19 cellular contexts compared by ENCODE assay signal in the genomic region with DNA sequence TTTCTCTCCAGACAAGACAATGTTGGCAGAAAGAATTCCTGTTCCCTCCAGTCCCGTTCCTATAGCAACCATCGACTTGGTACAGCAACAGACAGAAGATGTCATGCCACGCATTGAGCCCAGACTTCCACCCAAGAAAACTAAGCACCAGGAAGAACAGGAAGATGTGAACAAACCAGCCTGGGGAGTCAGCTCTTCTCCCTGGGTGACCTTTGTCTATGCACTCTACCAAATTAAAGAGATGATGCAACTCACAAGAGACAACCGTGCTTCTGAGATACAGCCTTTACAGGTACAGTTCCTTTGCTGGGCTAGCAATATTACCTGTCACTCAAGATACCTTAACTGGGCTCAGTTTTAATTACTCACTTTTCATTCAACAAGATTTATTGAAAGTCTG. TPM values are rescaled to one million over a fixed set of nuclear protein-coding genes. Genes with fewer than 3 reads are reported as not detected.
A peak's percentile ranks its signal among the peaks of the same experiment; 100 is the strongest.
DNase-seq lines count a peak whose midpoint lies in the region; ATAC-seq and TF ChIP-seq lines count a peak whose summit lies in the region.
"Had no signal": no experiment of that assay in that cellular context is flagged by ENCODE, and none has a peak within 500 bp of the region (broad histone marks: within the 10 kb centered on the region; RNA-seq: fewer than 3 reads in every experiment).

No MANE protein-coding gene starts in this region.

- H3K36me3 ChIP-seq in Caco-2 (ENCODE audit: control insufficient read depth, insufficient read depth, low read length) (no peaks in the 10 kb centered on the region; the same call in 1 of the 2 replicates), SK-N-SH (replicated peaks in 1 of 2; ENCODE audit: control insufficient read depth in 1 of 2, insufficient read depth in 2 of 2, low read length in 1 of 2) (peaks cover 11 to 31% of the 10 kb centered on the region in 2 experiments)
- H3K36me3 ChIP-seq: cardiac muscle cell had no signal

- H3K9me3 Mint-ChIP-seq in Caco-2 (ENCODE audit: unreplicated experiment), result peaks cover 20% of the 10 kb centered on the region
- peaks cover 15% of the 10 kb centered on the region for H3K9me3 Mint-ChIP-seq in activated naive CD8-positive, alpha-beta T cell treated with anti-CD3 and anti-CD28 coated beads for 36 hours

- no peak overlapping the region for H3K4me3 ChIP-seq in AG10803 (ENCODE audit: low read length)
- no peak overlapping the region for H3K4me3 ChIP-seq in Caco-2 (ENCODE audit: low read depth, low read length)
- no peak overlapping the region for H3K4me3 ChIP-seq in SK-N-SH (ENCODE audit: low read depth in 2 of 2, low read length in 1 of 2)
- H3K4me3 ChIP-seq: cardiac muscle cell, transverse colon had no signal

- H3K27ac Mint-ChIP-seq in Caco-2 (ENCODE audit: unreplicated experiment), result no peak overlapping the region
- peak overlapping the region; percentile 13 for H3K27ac Mint-ChIP-seq in activated naive CD8-positive, alpha-beta T cell treated with anti-CD3 and anti-CD28 coated beads for 36 hours
- H3K27ac Mint-ChIP-seq: activated CD8-positive, alpha-beta memory T cell treated with anti-CD3 and anti-CD28 coated beads, Interleukin-2, amount 10 ng/mL, durations not matched to agents 7 days and 5 days; activated naive CD4-positive, alpha-beta T cell treated with anti-CD3 and anti-CD28 coated beads, Interleukin-2, amount 50 U/mL, for 24 hours; B cell had no signal

- no peak overlapping the region for H2AFZ ChIP-seq in SK-N-SH (ENCODE audit: low read depth)

- H3K27me3 Mint-ChIP-seq in Caco-2 (ENCODE audit: insufficient read depth, unreplicated experiment), result no peaks in the 10 kb centered on the region
- no peaks in the 10 kb centered on the region for H3K27me3 Mint-ChIP-seq in activated naive CD8-positive, alpha-beta T cell treated with anti-CD3 and anti-CD28 coated beads for 36 hours
- H3K27me3 Mint-ChIP-seq: activated CD8-positive, alpha-beta memory T cell treated with anti-CD3 and anti-CD28 coated beads, Interleukin-2, amount 10 ng/mL, durations not matched to agents 7 days and 5 days; activated naive CD4-positive, alpha-beta T cell treated with anti-CD3 and anti-CD28 coated beads, Interleukin-2, amount 50 U/mL, for 24 hours; B cell had no signal

- H4K20me1 ChIP-seq in SK-N-SH (ENCODE audit: insufficient read depth), result no peaks in the 10 kb centered on the region

- no peak overlapping the region for H3K27ac ChIP-seq in SK-N-SH (ENCODE audit: low read depth in 2 of 2, low read length in 1 of 2)
- H3K27ac ChIP-seq: cardiac muscle cell, transverse colon had no signal

- no peaks in the 10 kb centered on the region for H3K36me3 Mint-ChIP-seq in Caco-2 (ENCODE audit: insufficient read depth, unreplicated experiment)
- H3K36me3 Mint-ChIP-seq in activated naive CD8-positive, alpha-beta T cell treated with anti-CD3 and anti-CD28 coated beads for 36 hours, result peaks cover 55% of the 10 kb centered on the region

- no peaks in the 10 kb centered on the region for H3K9me2 ChIP-seq in SK-N-SH

- no TSS peak for BruUV-seq in Caco-2 (replicated peaks; lab: Mats Ljungman, UMichigan)

- intact Hi-C loops in Caco-2 (cut with micrococcal nuclease; ENCODE audit: unreplicated experiment), result loop anchor here (1.0 kb wide), 1 partner anchor 33 kb away; no protein-coding TSS in a partner anchor

- WGBS in SK-N-SH (ENCODE audit: low lambda C conversion rate), result 86% methylated on average over 4 of the region's 4 CpGs

- no peaks in the 10 kb centered on the region for H3K79me2 ChIP-seq in SK-N-SH (ENCODE audit: insufficient read depth)

- peak; percentile 73 for ATAC-seq in left lobe of liver
- ATAC-seq: activated CD8-positive, alpha-beta memory T cell treated with anti-CD3 and anti-CD28 coated beads, Interleukin-2, amount 10 ng/mL, durations not matched to agents 7 days and 5 days; PC-3 had no signal

- no peaks in the 10 kb centered on the region for H3K27me3 ChIP-seq in Caco-2 (replicated peaks; ENCODE audit: control insufficient read depth, insufficient read depth, low read length)
- no peaks in the 10 kb centered on the region for H3K27me3 ChIP-seq in SK-N-SH (ENCODE audit: insufficient read depth)
- H3K27me3 ChIP-seq: cardiac muscle cell, transverse colon had no signal

- no peak overlapping the region for H3K4me3 Mint-ChIP-seq in Caco-2 (ENCODE audit: unreplicated experiment)
- H3K4me3 Mint-ChIP-seq in activated naive CD8-positive, alpha-beta T cell treated with anti-CD3 and anti-CD28 coated beads for 36 hours, result no peak overlapping the region
- H3K4me3 Mint-ChIP-seq: activated CD8-positive, alpha-beta memory T cell treated with anti-CD3 and anti-CD28 coated beads, Interleukin-2, amount 10 ng/mL, durations not matched to agents 7 days and 5 days; activated naive CD4-positive, alpha-beta T cell treated with anti-CD3 and anti-CD28 coated beads, Interleukin-2, amount 50 U/mL, for 24 hours; B cell had no signal

- no peak for TF ChIP-seq CTCF in AG10803 (conservative IDR thresholded peaks at IDR 0.05; ENCODE audit: low read length)
- TF ChIP-seq CTCF in Caco-2 (IDR thresholded peaks at IDR 0.05; ENCODE audit: insufficient read depth in 1 of 2, low read depth in 1 of 2, low read length in 1 of 2, severe bottlenecking in 1 of 2, unreplicated experiment in 1 of 2), result no peak
- no peak for TF ChIP-seq CTCF in SK-N-SH (IDR thresholded peaks at IDR 0.05)

- no peak for TF ChIP-seq RAD21 in SK-N-SH (IDR thresholded peaks at IDR 0.05; ENCODE audit: low read length)

- CTCF ChIA-PET in Caco-2 (lab: Charles Lee) (no interaction called here), SK-N-SH (lab: Yijun Ruan, JAX) (interaction anchor here (1.8 kb wide), 1 partner anchor 14 kb away, joined by 5 read pairs; no protein-coding TSS in a partner anchor)

- no peaks in the 10 kb centered on the region for H3F3A ChIP-seq in SK-N-SH (replicated peaks; ENCODE audit: insufficient read depth)

- no peak overlapping the region for H3K9ac ChIP-seq in SK-N-SH

- DNase-seq in AG10803 (ENCODE audit: low read depth) (peak; percentile 53), Caco-2 (peak; percentile 53 to 61), left lobe of liver (ENCODE audit: low spot score) (no peak), DMS153 (lab: John Stamatoyannopoulos, UW) (no peak), SK-N-SH (no peak)
- DNase-seq in activated naive CD8-positive, alpha-beta T cell treated with anti-CD3 and anti-CD28 coated beads for 36 hours, result no peak
- DNase-seq in activated effector memory CD4-positive, alpha-beta T cell treated with Interleukin-2 at 50 U/mL for 16 hours, result no peak
- DNase-seq: activated CD8-positive, alpha-beta memory T cell treated with anti-CD3 and anti-CD28 coated beads, Interleukin-2, amount 10 ng/mL, durations not matched to agents 7 days and 5 days; DMS79 treated with DMSO at 0.1 percent for 48 hours; KBM-7; NCI-H1436 treated with DMSO at 0.1 percent for 48 hours; NCI-H524 treated with DMSO at 0.1 percent for 48 hours; occipital lobe; PC-3; stimulated activated CD4-positive, alpha-beta T cell treated with anti-CD3 and anti-CD28 coated beads, Interleukin-4, amount 100 ng/mL, for 24 hours; transverse colon had no signal

- peaks cover 8% of the 10 kb centered on the region for H3K4me1 Mint-ChIP-seq in Caco-2 (ENCODE audit: low read depth, unreplicated experiment)
- H3K4me1 Mint-ChIP-seq in activated naive CD8-positive, alpha-beta T cell treated with anti-CD3 and anti-CD28 coated beads for 36 hours, result peaks cover 29% of the 10 kb centered on the region

- H3K9me3 ChIP-seq in Caco-2 (no peaks in the 10 kb centered on the region), SK-N-SH (no peaks in the 10 kb centered on the region)
- H3K9me3 ChIP-seq: transverse colon had no signal

- TF ChIP-seq EP300 in SK-N-SH (IDR thresholded peaks at IDR 0.05; ENCODE audit: borderline replicate concordance in 1 of 2, low read depth in 1 of 2, low read length in 1 of 2), result no peak

- POLR2A ChIA-PET in Caco-2 (lab: Charles Lee), result no interaction called here
- POLR2A ChIA-PET in SK-N-SH (lab: Yijun Ruan, JAX), result no interaction called here

- H3K4me1 ChIP-seq in Caco-2, result peaks cover 6% of the 10 kb centered on the region
- no peaks in the 10 kb centered on the region; a peak in 1 of 4 replicates for H3K4me1 ChIP-seq in SK-N-SH (ENCODE audit: control insufficient read depth in 1 of 2, insufficient read depth in 2 of 2, low read depth in 1 of 2, low read length in 1 of 2)

- H3K4me2 ChIP-seq in SK-N-SH, result no peak overlapping the region

TF ChIP-seq in SK-N-SH, 30 proteins besides CTCF, POLR2A, EP300 and RAD21 (continues in another document):
- TF ChIP-seq FOXJ3 (CRISPR knock-in tag; IDR thresholded peaks at IDR 0.05), result no peak
- no peak for TF ChIP-seq GABPA (IDR thresholded peaks at IDR 0.05; ENCODE audit: low read depth)
- no peak for TF ChIP-seq NRF1 (IDR thresholded peaks at IDR 0.05; ENCODE audit: low read depth, low read length)
- TF ChIP-seq, protein P1, sequence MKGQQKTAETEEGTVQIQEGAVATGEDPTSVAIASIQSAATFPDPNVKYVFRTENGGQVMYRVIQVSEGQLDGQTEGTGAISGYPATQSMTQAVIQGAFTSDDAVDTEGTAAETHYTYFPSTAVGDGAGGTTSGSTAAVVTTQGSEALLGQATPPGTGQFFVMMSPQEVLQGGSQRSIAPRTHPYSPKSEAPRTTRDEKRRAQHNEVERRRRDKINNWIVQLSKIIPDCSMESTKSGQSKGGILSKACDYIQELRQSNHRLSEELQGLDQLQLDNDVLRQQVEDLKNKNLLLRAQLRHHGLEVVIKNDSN (IDR thresholded peaks at IDR 0.05; ENCODE audit: borderline replicate concordance, low read depth), result no peak
- TF ChIP-seq, protein P2, sequence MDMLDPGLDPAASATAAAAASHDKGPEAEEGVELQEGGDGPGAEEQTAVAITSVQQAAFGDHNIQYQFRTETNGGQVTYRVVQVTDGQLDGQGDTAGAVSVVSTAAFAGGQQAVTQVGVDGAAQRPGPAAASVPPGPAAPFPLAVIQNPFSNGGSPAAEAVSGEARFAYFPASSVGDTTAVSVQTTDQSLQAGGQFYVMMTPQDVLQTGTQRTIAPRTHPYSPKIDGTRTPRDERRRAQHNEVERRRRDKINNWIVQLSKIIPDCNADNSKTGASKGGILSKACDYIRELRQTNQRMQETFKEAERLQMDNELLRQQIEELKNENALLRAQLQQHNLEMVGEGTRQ (IDR thresholded peaks at IDR 0.05; ENCODE audit: borderline replicate concordance, low read depth, low read length), result no peak
- TF ChIP-seq TCF12 (IDR thresholded peaks at IDR 0.05), result no peak
- no peak for TF ChIP-seq JUND (IDR thresholded peaks at IDR 0.05)
- TF ChIP-seq RCOR1 (IDR thresholded peaks at IDR 0.05; ENCODE audit: low read length), result no peak
- TF ChIP-seq, protein P3, sequence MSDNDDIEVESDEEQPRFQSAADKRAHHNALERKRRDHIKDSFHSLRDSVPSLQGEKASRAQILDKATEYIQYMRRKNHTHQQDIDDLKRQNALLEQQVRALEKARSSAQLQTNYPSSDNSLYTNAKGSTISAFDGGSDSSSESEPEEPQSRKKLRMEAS (IDR thresholded peaks at IDR 0.05; ENCODE audit: low read depth), result no peak
- TF ChIP-seq RXRA (IDR thresholded peaks at IDR 0.05; ENCODE audit: borderline replicate concordance, low read depth), result no peak

RNA-seq across cellular contexts. Expression of a gene that starts 37.1 kb away (rescaled TPM):
- total RNA-seq in Caco-2 (2022), result 19.1 and 20.2 TPM in 2 replicates
- 10 to 100 TPM; 14.5 to 15.7 TPM for total RNA-seq in activated naive CD8-positive, alpha-beta T cell treated with anti-CD3 and anti-CD28 coated beads for 36 hours
- total RNA-seq in left lobe of liver, result 1.4 TPM
- 1.8 and 2.0 TPM in 2 replicates for polyA plus RNA-seq in SK-N-SH (2012; rRNA removed)
- 1.8 and 3.0 TPM in 2 replicates for polyA plus RNA-seq in SK-N-SH (2012; cell fraction: cytosol; rRNA removed)
- 0.39 and 0.77 TPM in 2 replicates for polyA plus RNA-seq in SK-N-SH (2012; cell fraction: nucleus; rRNA removed)

Comparison
In these comparisons a context has a peak if more than half of its experiments do, and no peak if none do; other contexts are left out.
1. DNase-seq: peak in AG10803 (single experiment) and Caco-2 (2 of 2); none in activated naive CD8-positive, alpha-beta T cell treated with anti-CD3 and anti-CD28 coated beads for 36 hours (single experiment), left lobe of liver (single experiment), activated effector memory CD4-positive, alpha-beta T cell treated with Interleukin-2 at 50 U/mL for 16 hours (single experiment), DMS153 (single experiment) and SK-N-SH (single experiment).